13 cellular contexts compared by ENCODE assay signal in genomic region chr14:64509036-64509435, GRCh38. TPM values are rescaled to one million over a fixed set of nuclear protein-coding genes. Genes with fewer than 3 reads are reported as not detected.
DNase-seq lines count a peak whose midpoint lies in the region; ATAC-seq and TF ChIP-seq lines count a peak whose summit lies in the region.
"Had no signal": no experiment of that assay in that cellular context is flagged by ENCODE, and none has a peak within 500 bp of the region (broad histone marks: within the 10 kb centered on the region; RNA-seq: fewer than 3 reads in every experiment).

No MANE protein-coding gene starts in this region.

- no peak overlapping the region for H3K4me3 ChIP-seq in Panc1 (ENCODE audit: low read depth in 2 of 2, low read length in 2 of 2)
- no peak overlapping the region for H3K4me3 ChIP-seq in smooth muscle cell
- H3K4me3 ChIP-seq: right atrium auricular region, SK-N-MC, suprapubic skin had no signal

- H3K36me3 Mint-ChIP-seq in activated CD4-positive, alpha-beta T cell treated with anti-CD3 and anti-CD28 coated beads, Interleukin-2, amount 10 ng/mL, durations not matched to agents 24 days and 14 days (ENCODE audit: low read depth) = peaks cover 28% of the 10 kb centered on the region
- peaks cover 47% of the 10 kb centered on the region for H3K36me3 Mint-ChIP-seq in effector memory CD8-positive, alpha-beta T cell (ENCODE audit: insufficient read depth)

- DNase-seq in activated CD4-positive, alpha-beta T cell treated with anti-CD3 and anti-CD28 coated beads, Interleukin-2, amount 10 ng/mL, durations not matched to agents 24 days and 14 days = peak; percentile 55
- no peak for DNase-seq in activated CD4-positive, alpha-beta T cell treated with anti-CD3 and anti-CD28 coated beads for 1 hour
- DNase-seq in Panc1 (ENCODE audit: low read depth, low spot score) (no peak), smooth muscle cell (lab: John Stamatoyannopoulos, UW; ENCODE audit: unreplicated experiment) (no peak), COLO829 (ENCODE audit: low spot score) (no peak), GM20000 (ENCODE audit: low spot score) (no peak), NCI-H345 (lab: John Stamatoyannopoulos, UW) (no peak)
- DNase-seq in effector memory CD8-positive, alpha-beta T cell = no peak
- DNase-seq: activated CD4-positive, alpha-beta T cell treated with anti-CD3 and anti-CD28 coated beads, Interleukin-2, amount 50 U/mL, for 1 hour; NCI-H1930 had no signal

- peaks cover 61% of the 10 kb centered on the region for H3K4me1 Mint-ChIP-seq in activated CD4-positive, alpha-beta T cell treated with anti-CD3 and anti-CD28 coated beads, Interleukin-2, amount 10 ng/mL, durations not matched to agents 24 days and 14 days
- H3K4me1 Mint-ChIP-seq in effector memory CD8-positive, alpha-beta T cell (ENCODE audit: low read depth in 2 of 2) = peaks cover 64 to 81% of the 10 kb centered on the region in 2 donors

- H3K9me3 ChIP-seq in Panc1 (ENCODE audit: control insufficient read depth, insufficient read depth, low read depth, low read length) (no peaks in the 10 kb centered on the region), smooth muscle cell (replicated peaks; ENCODE audit: low read depth) (no peaks in the 10 kb centered on the region)
- H3K9me3 ChIP-seq: right atrium auricular region, suprapubic skin had no signal

- TF ChIP-seq CTCF in Panc1 (IDR thresholded peaks at IDR 0.05) = no peak
- TF ChIP-seq CTCF in smooth muscle cell (IDR thresholded peaks at IDR 0.05; ENCODE audit: borderline replicate concordance, insufficient read depth, poor library complexity, severe bottlenecking) = no peak
- TF ChIP-seq CTCF in GM20000 (IDR thresholded peaks at IDR 0.05; ENCODE audit: extremely low read depth, missing control alignments) = no peak

- H3F3A ChIP-seq in smooth muscle cell (ENCODE audit: low read depth) = peaks cover 9% of the 10 kb centered on the region

- peaks cover 89% of the 10 kb centered on the region for H4K20me1 ChIP-seq in smooth muscle cell (ENCODE audit: low read depth)

- WGBS in smooth muscle cell (ENCODE audit: low lambda C conversion rate) = 59% methylated on average over 8 of the region's 8 CpGs

- intact Hi-C loops in activated CD4-positive, alpha-beta T cell treated with anti-CD3 and anti-CD28 coated beads, Interleukin-2, amount 10 ng/mL, durations not matched to agents 24 days and 14 days (cut with micrococcal nuclease) = loop anchor here (5.0 kb wide), 2 partner anchors 478 to 657 kb away; partner anchors contain the start of genes FNTB and SYNE2
- intact Hi-C loops in Panc1 (cut with micrococcal nuclease; ENCODE audit: unreplicated experiment) = no loop called here

- H3K27me3 ChIP-seq in Panc1 (ENCODE audit: control insufficient read depth, insufficient read depth, low read length) (no peaks in the 10 kb centered on the region), smooth muscle cell (ENCODE audit: low read depth) (no peaks in the 10 kb centered on the region)
- H3K27me3 ChIP-seq: right atrium auricular region, suprapubic skin had no signal

- H2AFZ ChIP-seq in smooth muscle cell (ENCODE audit: low read depth) = no peak overlapping the region

- H3K4me1 ChIP-seq in Panc1 (ENCODE audit: control insufficient read depth, insufficient read depth, low read length) = peaks cover 33% of the 10 kb centered on the region
- peaks cover 29% of the 10 kb centered on the region for H3K4me1 ChIP-seq in smooth muscle cell (ENCODE audit: low read depth)

- CTCF ChIA-PET in Panc1 (lab: Charles Lee) = no interaction called here

- H3K36me3 ChIP-seq in Panc1 (ENCODE audit: control insufficient read depth, insufficient read depth, low read length) (no peaks in the 10 kb centered on the region; the same call in 1 of the 2 replicates), smooth muscle cell (ENCODE audit: low read depth) (no peaks in the 10 kb centered on the region)
- H3K36me3 ChIP-seq: right atrium auricular region, suprapubic skin had no signal

- no peaks in the 10 kb centered on the region for H3K9me3 Mint-ChIP-seq in activated CD4-positive, alpha-beta T cell treated with anti-CD3 and anti-CD28 coated beads, Interleukin-2, amount 10 ng/mL, durations not matched to agents 24 days and 14 days
- no peaks in the 10 kb centered on the region for H3K9me3 Mint-ChIP-seq in effector memory CD8-positive, alpha-beta T cell

- peak overlapping the region; percentile 57 for H3K27ac ChIP-seq in Panc1 (ENCODE audit: low read length)
- H3K27ac ChIP-seq in smooth muscle cell (ENCODE audit: low read depth) = peak overlapping the region; percentile 100
- H3K27ac ChIP-seq: right atrium auricular region, SK-N-MC, suprapubic skin had no signal

- peak overlapping the region; percentile 85 for H3K4me2 ChIP-seq in smooth muscle cell

- ATAC-seq in Panc1 = no peak
- no peak for ATAC-seq in effector memory CD8-positive, alpha-beta T cell (replicated peaks)

- H3K4me3 Mint-ChIP-seq in activated CD4-positive, alpha-beta T cell treated with anti-CD3 and anti-CD28 coated beads, Interleukin-2, amount 10 ng/mL, durations not matched to agents 24 days and 14 days = peak overlapping the region; percentile 94
- H3K4me3 Mint-ChIP-seq in effector memory CD8-positive, alpha-beta T cell = peak overlapping the region; percentile 75 to 94

- peaks cover 94% of the 10 kb centered on the region for H3K79me2 ChIP-seq in smooth muscle cell (ENCODE audit: low read depth)

- H3K27me3 Mint-ChIP-seq in activated CD4-positive, alpha-beta T cell treated with anti-CD3 and anti-CD28 coated beads, Interleukin-2, amount 10 ng/mL, durations not matched to agents 24 days and 14 days = no peaks in the 10 kb centered on the region
- no peaks in the 10 kb centered on the region for H3K27me3 Mint-ChIP-seq in effector memory CD8-positive, alpha-beta T cell

- in situ Hi-C loops in Panc1 (cut with HindIII; ENCODE audit: low pct_unique_long_range_greater_than_20kb, low sequenced_read_pairs) = no loop called here

- peak overlapping the region; percentile 75 for H3K27ac Mint-ChIP-seq in activated CD4-positive, alpha-beta T cell treated with anti-CD3 and anti-CD28 coated beads, Interleukin-2, amount 10 ng/mL, durations not matched to agents 24 days and 14 days
- peak overlapping the region; percentile 1 to 14 for H3K27ac Mint-ChIP-seq in effector memory CD8-positive, alpha-beta T cell

- H3K9ac ChIP-seq in smooth muscle cell (ENCODE audit: low read depth) = no peak overlapping the region

- POLR2A ChIA-PET in Panc1 (lab: Charles Lee) = interaction anchor here (0.6 kb wide), 1 partner anchor 127 kb away, joined by 5 read pairs; no protein-coding TSS in a partner anchor

- no TSS peak for BruUV-seq in Panc1 (replicated peaks; lab: Mats Ljungman, UMichigan)

RNA-seq across cellular contexts. Expression of gene ZBTB1, which starts 4.5 kb away (rescaled TPM):
- 45.4 and 46.5 TPM in 2 replicates for total RNA-seq in activated CD4-positive, alpha-beta T cell treated with anti-CD3 and anti-CD28 coated beads, Interleukin-2, amount 10 ng/mL, durations not matched to agents 24 days and 14 days
- total RNA-seq in Panc1 (2021; ENCODE audit: unreplicated experiment) (36.1 TPM), smooth muscle cell (82.9 and 106 TPM in 2 replicates)
- polyA plus RNA-seq in Panc1 (2012; ENCODE audit: insufficient read length) = 21.6 TPM
- polyA plus RNA-seq in smooth muscle cell = 39.7 and 41.3 TPM in 2 replicates

RNA-seq across cellular contexts. Expression of gene ZBTB25, which starts 5.4 kb away (rescaled TPM):
- 21.8 and 22.2 TPM in 2 replicates for total RNA-seq in activated CD4-positive, alpha-beta T cell treated with anti-CD3 and anti-CD28 coated beads, Interleukin-2, amount 10 ng/mL, durations not matched to agents 24 days and 14 days
- total RNA-seq in Panc1 (2021; ENCODE audit: unreplicated experiment) (9.0 TPM), smooth muscle cell (8.9 and 12.5 TPM in 2 replicates)
- 5.2 TPM for polyA plus RNA-seq in Panc1 (2012; ENCODE audit: insufficient read length)
- 6.9 and 13.3 TPM in 2 replicates for polyA plus RNA-seq in smooth muscle cell

RNA-seq across cellular contexts. Expression of gene HSPA2, which starts 31.5 kb away (rescaled TPM):
- 8.1 TPM in 2 replicates for total RNA-seq in activated CD4-positive, alpha-beta T cell treated with anti-CD3 and anti-CD28 coated beads, Interleukin-2, amount 10 ng/mL, durations not matched to agents 24 days and 14 days
- total RNA-seq in Panc1 (2021; ENCODE audit: unreplicated experiment) = 7.7 TPM
- 25.5 TPM for polyA plus RNA-seq in Panc1 (2012; ENCODE audit: insufficient read length)
- total RNA-seq in smooth muscle cell = 3.4 and 6.6 TPM in 2 replicates
- polyA plus RNA-seq in smooth muscle cell = 5.2 and 6.6 TPM in 2 replicates

RNA-seq across cellular contexts. Expression of gene PPP1R36, which starts 40.7 kb away (rescaled TPM):
- total RNA-seq in activated CD4-positive, alpha-beta T cell treated with anti-CD3 and anti-CD28 coated beads, Interleukin-2, amount 10 ng/mL, durations not matched to agents 24 days and 14 days = 0.31 and 0.33 TPM in 2 replicates
- total RNA-seq in Panc1 (2021; ENCODE audit: unreplicated experiment) (0.69 TPM), smooth muscle cell (1.9 and 2.0 TPM in 2 replicates)
- polyA plus RNA-seq in Panc1 (2012; ENCODE audit: insufficient read length) = 1.5 TPM
- 2.2 and 3.0 TPM in 2 replicates for polyA plus RNA-seq in smooth muscle cell

RNA-seq across cellular contexts. Expression of gene AKAP5, which starts 43.7 kb away (rescaled TPM):
- total RNA-seq in activated CD4-positive, alpha-beta T cell treated with anti-CD3 and anti-CD28 coated beads, Interleukin-2, amount 10 ng/mL, durations not matched to agents 24 days and 14 days = 0.90 and 0.98 TPM in 2 replicates
- total RNA-seq in Panc1 (2021; ENCODE audit: unreplicated experiment) (0.64 TPM), smooth muscle cell (4.4 and 7.6 TPM in 2 replicates)
- polyA plus RNA-seq in Panc1 (2012; ENCODE audit: insufficient read length) = 0.12 TPM
- polyA plus RNA-seq in smooth muscle cell = 0.80 and 0.94 TPM in 2 replicates
